Comparison of ENCODE assay signal across 8 cellular contexts in genomic region chr10:26860026-26860541, GRCh38. TPM values are rescaled to one million over a fixed set of nuclear protein-coding genes. Genes with fewer than 3 reads are reported as not detected.
DNase-seq lines count a peak whose midpoint lies in the region; ATAC-seq and TF ChIP-seq lines count a peak whose summit lies in the region.

No MANE protein-coding gene starts in this region.

- peak overlapping the region; percentile 90 for H3K4me2 ChIP-seq in Karpas-422 (ENCODE audit: low read depth, low read length, poor library complexity, severe bottlenecking)

- peaks cover 7% of the 10 kb centered on the region for H3K36me3 Mint-ChIP-seq in activated B cell treated with CpG ODN at 0.5 μM for 24 hours (ENCODE audit: low read depth)
- H3K36me3 Mint-ChIP-seq in chondrocyte (ENCODE audit: low read depth) = no peaks in the 10 kb centered on the region

- ATAC-seq in GM21619 (IDR thresholded peaks at IDR 0.05; ENCODE audit: unreplicated experiment) = peak; percentile 21
- peak; percentile 4 for ATAC-seq in activated B cell treated with CpG ODN at 0.5 μM for 24 hours (ENCODE audit: low read depth)
- peak; percentile 42 for ATAC-seq in left colon
- no peak for ATAC-seq in GM19324 (IDR thresholded peaks at IDR 0.05; ENCODE audit: low FRiP score, unreplicated experiment)

- peak overlapping the region; percentile 99 for H3K9ac ChIP-seq in Karpas-422 (ENCODE audit: low read length)

- peak overlapping the region; percentile 92 for H3K27ac ChIP-seq in Karpas-422 (ENCODE audit: low read length)

- no peaks in the 10 kb centered on the region for H3K36me3 ChIP-seq in Karpas-422 (ENCODE audit: insufficient read depth, low read length)

- H3K9me3 ChIP-seq in Karpas-422 (ENCODE audit: low read length) = no peaks in the 10 kb centered on the region

- TF ChIP-seq CTCF in activated B cell treated with CpG ODN at 0.5 μM for 24 hours (IDR thresholded peaks at IDR 0.05) (no peak), chondrocyte (IDR thresholded peaks at IDR 0.05) (no peak)

- H3K27ac Mint-ChIP-seq in activated B cell treated with CpG ODN at 0.5 μM for 24 hours = peak overlapping the region; percentile 98
- H3K27ac Mint-ChIP-seq in chondrocyte (ENCODE audit: unreplicated experiment) = peak overlapping the region; percentile 98

- H2AFZ ChIP-seq in Karpas-422 (ENCODE audit: low read length) = peak overlapping the region; percentile 95

- intact Hi-C loops in activated B cell treated with CpG ODN at 0.5 μM for 24 hours (cut with micrococcal nuclease) (loop anchor here (1.0 to 5.0 kb wide), 8 partner anchors 61 to 1672 kb away; partner anchors contain the start of genes ANKRD26, APBB1IP, RAB18 and WAC), left colon (cut with DNase I, micrococcal nuclease) (no loop called here)

- H3K27me3 Mint-ChIP-seq in activated B cell treated with CpG ODN at 0.5 μM for 24 hours (peaks cover 3% of the 10 kb centered on the region), chondrocyte (ENCODE audit: low read depth) (peaks cover 6% of the 10 kb centered on the region)

- H3K9me2 ChIP-seq in Karpas-422 (replicated peaks; ENCODE audit: insufficient read depth, low read length) = no peaks in the 10 kb centered on the region

- H3K9me3 Mint-ChIP-seq in activated B cell treated with CpG ODN at 0.5 μM for 24 hours (no peaks in the 10 kb centered on the region), chondrocyte (ENCODE audit: low read depth) (no peaks in the 10 kb centered on the region)

- DNase-seq in DMS114 treated with DMSO at 0.1 percent for 48 hours (lab: John Stamatoyannopoulos, UW; ENCODE audit: unreplicated experiment) (peak; percentile 40), Karpas-422 (peak; percentile 80), activated B cell treated with CpG ODN at 0.5 μM for 24 hours (no peak), chondrocyte (ENCODE audit: low spot score) (peak; percentile 87), left colon (peak; percentile 63 to 68)
- peak; percentile 26 to 30 for DNase-seq in stimulated activated CD4-positive, alpha-beta T cell treated with anti-CD3 and anti-CD28 coated beads, Interleukin-1b, Interleukin-23, amount 100 ng/mL, for 4 hours (ENCODE audit: low read depth in 2 of 2)

- POLR2A ChIA-PET in activated B cell treated with CpG ODN at 0.5 μM for 24 hours (lab: Charles Lee) = interaction anchor here (0.5 to 3.3 kb wide), 12 partner anchors 10 to 294 kb away, joined by 3 to 33 read pairs (median 5); partner anchors contain the start of gene YME1L1

- peaks cover 56% of the 10 kb centered on the region for H3K79me2 ChIP-seq in Karpas-422 (ENCODE audit: low read length)

- H3K4me3 Mint-ChIP-seq in activated B cell treated with CpG ODN at 0.5 μM for 24 hours (peak overlapping the region; percentile 98), chondrocyte (ENCODE audit: unreplicated experiment) (peak overlapping the region; percentile 97)

- H4K20me1 ChIP-seq in Karpas-422 (ENCODE audit: insufficient read depth, low read depth, low read length) = 0 out of 2 replicates have a peak, but pooled peaks cover 9% of the 10 kb centered on the region

- H3K4me3 ChIP-seq in Karpas-422 (ENCODE audit: low read length) = peak overlapping the region; percentile 94

- CTCF ChIA-PET in activated B cell treated with CpG ODN at 0.5 μM for 24 hours (lab: Charles Lee) = interaction anchor here (1.1 kb wide), 1 partner anchor 134 kb away, joined by 3 read pairs; no protein-coding TSS in a partner anchor

- no peaks in the 10 kb centered on the region for H3K27me3 ChIP-seq in Karpas-422 (ENCODE audit: low read length)

- H3K4me1 ChIP-seq in Karpas-422 (ENCODE audit: low read length) = peaks cover 33% of the 10 kb centered on the region

- H3K4me1 Mint-ChIP-seq in activated B cell treated with CpG ODN at 0.5 μM for 24 hours (peaks cover 48% of the 10 kb centered on the region), chondrocyte (ENCODE audit: low read depth) (peaks cover 25% of the 10 kb centered on the region)

RNA-seq across cellular contexts. Expression of gene ABI1, which starts 0.7 kb away (rescaled TPM):
- 46.0 and 79.8 TPM in 2 replicates for total RNA-seq in Karpas-422 (2014; rRNA removed; shearing (Covaris generic); ENCODE audit: low replicate concordance)
- 76.7 and 83.5 TPM in 2 replicates for total RNA-seq in activated B cell treated with CpG ODN at 0.5 μM for 24 hours
- total RNA-seq in chondrocyte = 50.2 to 56.5 TPM (median 51.9 TPM) in 3 replicates
- total RNA-seq in left colon = 10 to 100 TPM; 59.9 to 71.4 TPM
